In the genomic region with DNA sequence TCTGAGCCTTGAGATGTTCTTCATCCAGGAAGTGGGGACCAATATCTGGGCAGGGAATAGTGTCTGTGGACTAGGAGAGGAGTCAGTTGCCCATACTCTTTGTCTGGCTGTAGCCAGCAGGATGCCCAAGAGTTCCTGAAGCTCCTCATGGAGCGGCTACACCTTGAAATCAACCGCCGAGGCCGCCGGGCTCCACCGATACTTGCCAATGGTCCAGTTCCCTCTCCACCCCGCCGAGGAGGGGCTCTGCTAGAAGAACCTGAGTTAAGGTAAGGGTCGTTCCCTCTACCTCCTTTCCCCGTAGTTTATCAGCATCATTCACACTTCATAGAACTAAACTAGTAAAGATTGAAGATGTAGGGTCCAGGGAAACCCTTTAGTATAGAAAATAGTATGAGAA, we compare ENCODE assay signal across 17 cellular contexts. TPM values are rescaled to one million over a fixed set of nuclear protein-coding genes. Genes with fewer than 3 reads are reported as not detected.
A peak's percentile ranks its signal among the peaks of the same experiment; 100 is the strongest.
DNase-seq lines count a peak whose midpoint lies in the region; TF ChIP-seq lines count a peak whose summit lies in the region.
"Had no signal": no experiment of that assay in that cellular context is flagged by ENCODE, and none has a peak within 500 bp of the region (broad histone marks: within the 10 kb centered on the region; RNA-seq: fewer than 3 reads in every experiment).

No MANE protein-coding gene starts in this region.

- TF ChIP-seq POLR2A in sigmoid colon (IDR thresholded peaks at IDR 0.05) = no peak

- no peak overlapping the region for H3K4me2 ChIP-seq in GM23248 (ENCODE audit: unreplicated experiment)

- no peaks in the 10 kb centered on the region; the same call in 1 of the 2 replicates for H3K36me3 ChIP-seq in GM23248 (ENCODE audit: low read depth)
- H3K36me3 ChIP-seq in sigmoid colon = peaks cover 0 to 46% (median 9%) of the 10 kb centered on the region in 4 donors
- H3K36me3 ChIP-seq: colonic mucosa had no signal

- CTCF ChIA-PET in activated naive CD4-positive, alpha-beta T cell treated with anti-CD3 and anti-CD28 coated beads for 36 hours (lab: Charles Lee) = interaction anchor here (1.3 kb wide), 2 partner anchors 14 to 22 kb away, joined by 3 to 4 read pairs; no protein-coding TSS in a partner anchor

- H3K9me3 ChIP-seq in GM23248 (ENCODE audit: low read depth) (no peaks in the 10 kb centered on the region), sigmoid colon (no peaks in the 10 kb centered on the region)
- H3K9me3 ChIP-seq: colonic mucosa had no signal

- H3K27me3 Mint-ChIP-seq in activated naive CD4-positive, alpha-beta T cell treated with anti-CD3 and anti-CD28 coated beads, Interleukin-2, amount 50 U/mL, for 24 hours = no peaks in the 10 kb centered on the region
- no peaks in the 10 kb centered on the region for H3K27me3 Mint-ChIP-seq in activated naive CD4-positive, alpha-beta T cell treated with anti-CD3 and anti-CD28 coated beads for 36 hours (ENCODE audit: low read depth)
- H3K27me3 Mint-ChIP-seq in endothelial cell (ENCODE audit: unreplicated experiment) = peaks cover 21% of the 10 kb centered on the region
- H3K27me3 Mint-ChIP-seq: activated CD8-positive, alpha-beta memory T cell treated with anti-CD3 and anti-CD28 coated beads, Interleukin-2, amount 10 ng/mL, durations not matched to agents 7 days and 5 days had no signal

- H3K27ac ChIP-seq in GM23248 (no peak overlapping the region), sigmoid colon (no peak overlapping the region)
- H3K27ac ChIP-seq: colonic mucosa had no signal

- TF ChIP-seq CTCF in endothelial cell (IDR thresholded peaks at IDR 0.05; ENCODE audit: unreplicated experiment) (no peak), sigmoid colon (IDR thresholded peaks at IDR 0.05) (no peak)

- peaks cover 15% of the 10 kb centered on the region for H3K79me2 ChIP-seq in GM23248 (ENCODE audit: insufficient read depth)

- H2AFZ ChIP-seq in GM23248 = no peak overlapping the region

- in situ Hi-C loops in GM23248 (cut with MboI) = no loop called here

- no peaks in the 10 kb centered on the region for H3K9me2 ChIP-seq in GM23248 (ENCODE audit: insufficient read depth)

- 89 to 91% methylated on average over 10 of the region's 10 CpGs for WGBS in GM23248 (ENCODE audit: low coverage in 1 of 2, low lambda C conversion rate in 2 of 2, missing lambda C conversion rate in 2 of 2), 2 experiments
- 94 to 95% methylated on average over 10 of the region's 10 CpGs for WGBS in sigmoid colon, 2 donors

- H3F3A ChIP-seq in GM23248 (ENCODE audit: insufficient read depth) = peaks cover 31% of the 10 kb centered on the region

- H3K9me3 Mint-ChIP-seq in activated naive CD4-positive, alpha-beta T cell treated with anti-CD3 and anti-CD28 coated beads, Interleukin-2, amount 50 U/mL, for 24 hours = no peaks in the 10 kb centered on the region
- no peaks in the 10 kb centered on the region for H3K9me3 Mint-ChIP-seq in activated naive CD4-positive, alpha-beta T cell treated with anti-CD3 and anti-CD28 coated beads for 36 hours
- no peaks in the 10 kb centered on the region for H3K9me3 Mint-ChIP-seq in endothelial cell (ENCODE audit: unreplicated experiment)
- H3K9me3 Mint-ChIP-seq: endodermal cell had no signal

- DNase-seq in activated naive CD4-positive, alpha-beta T cell treated with anti-CD3 and anti-CD28 coated beads for 36 hours = no peak
- DNase-seq in GM23248 (no peak), endothelial cell (ENCODE audit: low spot score) (no peak), sigmoid colon (peak; percentile 59), NCI-H128 (lab: John Stamatoyannopoulos, UW; ENCODE audit: unreplicated experiment) (no peak), DMS53 treated with DMSO at 0.1 percent for 48 hours (lab: John Stamatoyannopoulos, UW; ENCODE audit: unreplicated experiment) (no peak), NCI-H2029 (lab: John Stamatoyannopoulos, UW) (no peak)
- DNase-seq: activated CD4-positive, CD25-positive, alpha-beta regulatory T cell treated with anti-CD3 and anti-CD28 coated beads, Interleukin-2, amount 50 U/mL, for 72 hours; activated CD8-positive, alpha-beta memory T cell treated with anti-CD3 and anti-CD28 coated beads, Interleukin-2, amount 10 ng/mL, durations not matched to agents 7 days and 5 days; activated naive CD4-positive, alpha-beta T cell; colonic mucosa; DMS79; endodermal cell; NCI-H1436; NCI-H69; nucleus accumbens had no signal

- H3K27ac Mint-ChIP-seq in activated naive CD4-positive, alpha-beta T cell treated with anti-CD3 and anti-CD28 coated beads, Interleukin-2, amount 50 U/mL, for 24 hours = peak overlapping the region; percentile 63
- no peak overlapping the region for H3K27ac Mint-ChIP-seq in activated naive CD4-positive, alpha-beta T cell treated with anti-CD3 and anti-CD28 coated beads for 36 hours
- H3K27ac Mint-ChIP-seq in endothelial cell (ENCODE audit: unreplicated experiment) = peak overlapping the region; percentile 75
- H3K27ac Mint-ChIP-seq: activated CD8-positive, alpha-beta memory T cell treated with anti-CD3 and anti-CD28 coated beads, Interleukin-2, amount 10 ng/mL, durations not matched to agents 7 days and 5 days; endodermal cell had no signal

- peak overlapping the region; percentile 12 for H3K4me3 Mint-ChIP-seq in activated naive CD4-positive, alpha-beta T cell treated with anti-CD3 and anti-CD28 coated beads, Interleukin-2, amount 50 U/mL, for 24 hours
- H3K4me3 Mint-ChIP-seq in activated naive CD4-positive, alpha-beta T cell treated with anti-CD3 and anti-CD28 coated beads for 36 hours = no peak overlapping the region
- peak overlapping the region; percentile 66 for H3K4me3 Mint-ChIP-seq in endothelial cell (ENCODE audit: unreplicated experiment)
- H3K4me3 Mint-ChIP-seq: activated CD8-positive, alpha-beta memory T cell treated with anti-CD3 and anti-CD28 coated beads, Interleukin-2, amount 10 ng/mL, durations not matched to agents 7 days and 5 days; endodermal cell had no signal

- H3K27me3 ChIP-seq in GM23248 (replicated peaks; ENCODE audit: insufficient read depth) = no peaks in the 10 kb centered on the region
- no peaks in the 10 kb centered on the region for H3K27me3 ChIP-seq in sigmoid colon
- H3K27me3 ChIP-seq: colonic mucosa had no signal

- no peaks in the 10 kb centered on the region for H4K20me1 ChIP-seq in GM23248 (ENCODE audit: insufficient read depth)

- peaks cover 68% of the 10 kb centered on the region for H3K4me1 Mint-ChIP-seq in activated naive CD4-positive, alpha-beta T cell treated with anti-CD3 and anti-CD28 coated beads, Interleukin-2, amount 50 U/mL, for 24 hours
- H3K4me1 Mint-ChIP-seq in activated naive CD4-positive, alpha-beta T cell treated with anti-CD3 and anti-CD28 coated beads for 36 hours (ENCODE audit: low read depth) = peaks cover 64% of the 10 kb centered on the region
- peaks cover 49% of the 10 kb centered on the region for H3K4me1 Mint-ChIP-seq in endothelial cell (ENCODE audit: unreplicated experiment)

- peaks cover 9% of the 10 kb centered on the region for H3K4me1 ChIP-seq in GM23248 (ENCODE audit: insufficient read depth)
- H3K4me1 ChIP-seq in sigmoid colon = peaks cover 0 to 54% (median 48%) of the 10 kb centered on the region in 4 donors

- peaks cover 10% of the 10 kb centered on the region for H3K36me3 Mint-ChIP-seq in activated naive CD4-positive, alpha-beta T cell treated with anti-CD3 and anti-CD28 coated beads, Interleukin-2, amount 50 U/mL, for 24 hours
- peaks cover 19% of the 10 kb centered on the region for H3K36me3 Mint-ChIP-seq in activated naive CD4-positive, alpha-beta T cell treated with anti-CD3 and anti-CD28 coated beads for 36 hours (ENCODE audit: low read depth)
- peaks cover 30% of the 10 kb centered on the region for H3K36me3 Mint-ChIP-seq in endothelial cell (ENCODE audit: low read depth, unreplicated experiment)

- no peak for TF ChIP-seq EP300 in sigmoid colon (IDR thresholded peaks at IDR 0.05)

- H3K9ac ChIP-seq in GM23248 = 0 out of 2 replicates have a peak overlapping the region, but pooled peaks have one; percentile 16

- H3K4me3 ChIP-seq in GM23248 (no peak overlapping the region), sigmoid colon (no peak overlapping the region)
- H3K4me3 ChIP-seq: colonic mucosa had no signal

- intact Hi-C loops in activated naive CD4-positive, alpha-beta T cell treated with anti-CD3 and anti-CD28 coated beads for 36 hours (cut with micrococcal nuclease) = no loop called here
- intact Hi-C loops in sigmoid colon (cut with DNase I) = no loop called here

RNA-seq across cellular contexts. Expression of a gene that starts 3.4 kb away (rescaled TPM):
- 10 to 100 TPM; 24.9 to 26.0 TPM for total RNA-seq in activated naive CD4-positive, alpha-beta T cell treated with anti-CD3 and anti-CD28 coated beads for 36 hours
- total RNA-seq in GM23248 (2014; rRNA removed; shearing (Covaris generic)) = 18.8 and 36.2 TPM in 2 replicates
- polyA plus RNA-seq in GM23248 (2016; fragmentation: Nextera tagmentation; extraction: Ambion mirVana) (21.5 and 25.9 TPM in 2 replicates), sigmoid colon (10 to 100 TPM in 2 of 3 donors, 1 to 10 TPM in 1; 7.4 to 17.7 (median 16.2) TPM)
- total RNA-seq in endothelial cell (ENCODE audit: unreplicated experiment) (39.0 TPM), sigmoid colon (10 to 100 TPM; 16.6 to 30.9 (median 21.3) TPM)

RNA-seq across cellular contexts. Expression of a gene that starts 3.5 kb away (rescaled TPM):
- 10 to 100 TPM; 35.7 to 36.1 TPM for total RNA-seq in activated naive CD4-positive, alpha-beta T cell treated with anti-CD3 and anti-CD28 coated beads for 36 hours
- total RNA-seq in GM23248 (2014; rRNA removed; shearing (Covaris generic)) = 6.3 and 10.5 TPM in 2 replicates
- polyA plus RNA-seq in GM23248 (2016; fragmentation: Nextera tagmentation; extraction: Ambion mirVana) = 16.0 and 16.5 TPM in 2 replicates
- 22.2 TPM for total RNA-seq in endothelial cell (ENCODE audit: unreplicated experiment)
- total RNA-seq in sigmoid colon = 10 to 100 TPM; 11.4 to 24.1 (median 13.1) TPM
- 10 to 100 TPM; 16.2 to 22.2 (median 17.3) TPM for polyA plus RNA-seq in sigmoid colon

RNA-seq across cellular contexts. Expression of a gene that starts 9.0 kb away (rescaled TPM):
- total RNA-seq in activated naive CD4-positive, alpha-beta T cell treated with anti-CD3 and anti-CD28 coated beads for 36 hours = 10 to 100 TPM; 89.4 to 94.9 TPM
- 42.6 and 86.2 TPM in 2 replicates for total RNA-seq in GM23248 (2014; rRNA removed; shearing (Covaris generic))
- polyA plus RNA-seq in GM23248 (2016; fragmentation: Nextera tagmentation; extraction: Ambion mirVana) (89.5 and 89.6 TPM in 2 replicates), sigmoid colon (100 to 1,000 TPM; 129 to 249 (median 232) TPM)
- total RNA-seq in endothelial cell (ENCODE audit: unreplicated experiment) (124 TPM), sigmoid colon (10 to 100 TPM; 49.0 to 77.8 (median 70.3) TPM)

RNA-seq across cellular contexts. Expression of a gene that starts 14.5 kb away (rescaled TPM):
- 10 to 100 TPM; 45.7 to 49.0 TPM for total RNA-seq in activated naive CD4-positive, alpha-beta T cell treated with anti-CD3 and anti-CD28 coated beads for 36 hours
- total RNA-seq in GM23248 (2014; rRNA removed; shearing (Covaris generic)) = 33.3 and 34.5 TPM in 2 replicates
- 30.6 and 31.3 TPM in 2 replicates for polyA plus RNA-seq in GM23248 (2016; fragmentation: Nextera tagmentation; extraction: Ambion mirVana)
- 44.0 TPM for total RNA-seq in endothelial cell (ENCODE audit: unreplicated experiment)
- 10 to 100 TPM; 10.7 to 19.3 (median 14.8) TPM for total RNA-seq in sigmoid colon
- 10 to 100 TPM; 13.4 to 33.4 (median 16.8) TPM for polyA plus RNA-seq in sigmoid colon

RNA-seq across cellular contexts. Expression of a gene that starts 30.3 kb away (rescaled TPM):
- 10 to 100 TPM; 29.7 to 34.0 TPM for total RNA-seq in activated naive CD4-positive, alpha-beta T cell treated with anti-CD3 and anti-CD28 coated beads for 36 hours
- 30.4 and 36.7 TPM in 2 replicates for total RNA-seq in GM23248 (2014; rRNA removed; shearing (Covaris generic))
- polyA plus RNA-seq in GM23248 (2016; fragmentation: Nextera tagmentation; extraction: Ambion mirVana) = 37.8 and 38.4 TPM in 2 replicates
- total RNA-seq in endothelial cell (ENCODE audit: unreplicated experiment) = 133 TPM
- total RNA-seq in sigmoid colon = 10 to 100 TPM; 27.7 to 34.2 (median 30.2) TPM
- 10 to 100 TPM; 24.0 to 30.6 (median 30.5) TPM for polyA plus RNA-seq in sigmoid colon
